Comparison of ENCODE assay signal across 19 cellular contexts in genomic region chr10:87713707-87714106, GRCh38. TPM values are rescaled to one million over a fixed set of nuclear protein-coding genes. Genes with fewer than 3 reads are reported as not detected.
"Had no signal": no experiment of that assay in that cellular context is flagged by ENCODE, and none has a peak within 500 bp of the region (broad histone marks: within the 10 kb centered on the region; RNA-seq: fewer than 3 reads in every experiment).

No MANE protein-coding gene starts in this region.

- ATAC-seq: activated CD4-positive, alpha-beta T cell treated with anti-CD3 and anti-CD28 coated beads for 36 hours; activated naive CD4-positive, alpha-beta T cell treated with anti-CD3 and anti-CD28 coated beads, Interleukin-2, amount 50 U/mL, for 72 hours; activated T-helper 17 cell treated with anti-CD3 and anti-CD28 coated beads, Interleukin-2, amount 50 U/mL, for 72 hours; left lobe of liver; stimulated activated naive B cell treated with anti-CD40 and anti-IgM and Interleukin-4, amounts not matched to agents 10 μg/mL and 1 μg/mL and 100 μg/mL, for 72 hours had no signal

- FAIRE-seq: bronchial epithelial cell had no signal

- DNase-seq: activated B cell treated with CpG ODN at 0.5 μM for 24 hours; activated CD4-positive, alpha-beta T cell treated with anti-CD3 and anti-CD28 coated beads for 36 hours; activated CD4-positive, alpha-beta T cell treated with anti-CD3 and anti-CD28 coated beads, Interleukin-2, amount 50 U/mL, for 4 hours; activated CD8-positive, alpha-beta memory T cell treated with anti-CD3 and anti-CD28 coated beads for 24 hours; activated CD8-positive, alpha-beta memory T cell treated with anti-CD3 and anti-CD28 coated beads, Interleukin-2, amount 50 U/mL, for 4 hours; activated T-cell treated with anti-CD3 and anti-CD28 coated beads, Interleukin-2, amount 50 U/mL, for 24 hours; cortex of kidney; foreskin fibroblast; immature natural killer cell; nucleus accumbens; posterior cingulate gyrus; stimulated activated CD4-positive, alpha-beta T cell treated with anti-CD3 and anti-CD28 coated beads, Interleukin-2, amount 100 ng/mL, for 48 hours; stimulated activated CD8-positive, alpha-beta memory T cell treated with anti-CD3 and anti-CD28 coated beads, Interleukin-4, amount 100 ng/mL, for 48 hours; stimulated activated naive B cell treated with anti-CD40 and anti-IgM and Interleukin-4, amounts not matched to agents 10 μg/mL and 1 μg/mL and 100 μg/mL, for 72 hours; T-helper 9 cell had no signal

RNA-seq across cellular contexts. Expression of gene PAPSS2, which starts 54.0 kb away (rescaled TPM):
- total RNA-seq: activated B cell treated with CpG ODN at 0.5 μM for 24 hours had no signal
